In the genomic region with DNA sequence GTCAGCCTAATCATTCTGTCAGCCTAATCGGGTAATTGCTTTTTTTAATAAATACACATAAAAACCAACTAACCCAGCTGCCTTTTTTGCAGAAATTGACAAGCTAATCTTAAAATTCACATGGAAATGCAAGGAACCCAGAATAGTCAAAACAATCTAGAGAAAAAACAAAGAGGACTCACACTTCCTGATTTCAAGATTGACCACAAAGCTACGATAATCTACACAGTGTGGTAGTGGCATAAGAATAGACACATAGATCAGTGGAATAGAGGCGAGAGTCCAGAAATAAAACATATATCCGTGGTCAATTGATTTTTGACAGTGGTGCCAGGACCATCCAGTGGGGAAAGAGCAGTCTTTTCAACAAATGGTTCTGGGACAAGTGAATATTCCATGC, we compare ENCODE assay signal across 1 cellular context.
TF ChIP-seq lines count a peak whose summit lies in the region.

No MANE protein-coding gene starts in this region.

TF ChIP-seq in HepG2, 621 proteins besides CTCF, POLR2A, EP300 and RAD21:
- TF ChIP-seq ZNF772 (CRISPR knock-in tag; IDR thresholded peaks at IDR 0.05) (no peak), IKZF1 (IDR thresholded peaks at IDR 0.05) (no peak), ZNF274 (CRISPR knock-in tag; IDR thresholded peaks at IDR 0.05) (no peak), NCOA2 (CRISPR knock-in tag; IDR thresholded peaks at IDR 0.05) (no peak), NR1H2 (CRISPR knock-in tag; IDR thresholded peaks at IDR 0.05; ENCODE audit: borderline replicate concordance, low read depth) (no peak), DPF2 (CRISPR knock-in tag; IDR thresholded peaks at IDR 0.05; ENCODE audit: borderline replicate concordance, low read depth) (no peak), ISL2 (CRISPR knock-in tag; IDR thresholded peaks at IDR 0.05) (no peak), HNRNPLL (IDR thresholded peaks at IDR 0.05; ENCODE audit: low read depth, low read length, poor library complexity, severe bottlenecking) (no peak), ZBTB7B (CRISPR knock-in tag; IDR thresholded peaks at IDR 0.05) (no peak), RXRA (CRISPR knock-in tag; IDR thresholded peaks at IDR 0.05) (no peak)
- TF ChIP-seq, protein P1, sequence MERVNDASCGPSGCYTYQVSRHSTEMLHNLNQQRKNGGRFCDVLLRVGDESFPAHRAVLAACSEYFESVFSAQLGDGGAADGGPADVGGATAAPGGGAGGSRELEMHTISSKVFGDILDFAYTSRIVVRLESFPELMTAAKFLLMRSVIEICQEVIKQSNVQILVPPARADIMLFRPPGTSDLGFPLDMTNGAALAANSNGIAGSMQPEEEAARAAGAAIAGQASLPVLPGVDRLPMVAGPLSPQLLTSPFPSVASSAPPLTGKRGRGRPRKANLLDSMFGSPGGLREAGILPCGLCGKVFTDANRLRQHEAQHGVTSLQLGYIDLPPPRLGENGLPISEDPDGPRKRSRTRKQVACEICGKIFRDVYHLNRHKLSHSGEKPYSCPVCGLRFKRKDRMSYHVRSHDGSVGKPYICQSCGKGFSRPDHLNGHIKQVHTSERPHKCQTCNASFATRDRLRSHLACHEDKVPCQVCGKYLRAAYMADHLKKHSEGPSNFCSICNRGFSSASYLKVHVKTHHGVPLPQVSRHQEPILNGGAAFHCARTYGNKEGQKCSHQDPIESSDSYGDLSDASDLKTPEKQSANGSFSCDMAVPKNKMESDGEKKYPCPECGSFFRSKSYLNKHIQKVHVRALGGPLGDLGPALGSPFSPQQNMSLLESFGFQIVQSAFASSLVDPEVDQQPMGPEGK (CRISPR knock-in tag; IDR thresholded peaks at IDR 0.05): no peak
- TF ChIP-seq, protein P2, sequence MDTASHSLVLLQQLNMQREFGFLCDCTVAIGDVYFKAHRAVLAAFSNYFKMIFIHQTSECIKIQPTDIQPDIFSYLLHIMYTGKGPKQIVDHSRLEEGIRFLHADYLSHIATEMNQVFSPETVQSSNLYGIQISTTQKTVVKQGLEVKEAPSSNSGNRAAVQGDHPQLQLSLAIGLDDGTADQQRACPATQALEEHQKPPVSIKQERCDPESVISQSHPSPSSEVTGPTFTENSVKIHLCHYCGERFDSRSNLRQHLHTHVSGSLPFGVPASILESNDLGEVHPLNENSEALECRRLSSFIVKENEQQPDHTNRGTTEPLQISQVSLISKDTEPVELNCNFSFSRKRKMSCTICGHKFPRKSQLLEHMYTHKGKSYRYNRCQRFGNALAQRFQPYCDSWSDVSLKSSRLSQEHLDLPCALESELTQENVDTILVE (CRISPR knock-in tag; IDR thresholded peaks at IDR 0.05): no peak
- TF ChIP-seq, protein P3, sequence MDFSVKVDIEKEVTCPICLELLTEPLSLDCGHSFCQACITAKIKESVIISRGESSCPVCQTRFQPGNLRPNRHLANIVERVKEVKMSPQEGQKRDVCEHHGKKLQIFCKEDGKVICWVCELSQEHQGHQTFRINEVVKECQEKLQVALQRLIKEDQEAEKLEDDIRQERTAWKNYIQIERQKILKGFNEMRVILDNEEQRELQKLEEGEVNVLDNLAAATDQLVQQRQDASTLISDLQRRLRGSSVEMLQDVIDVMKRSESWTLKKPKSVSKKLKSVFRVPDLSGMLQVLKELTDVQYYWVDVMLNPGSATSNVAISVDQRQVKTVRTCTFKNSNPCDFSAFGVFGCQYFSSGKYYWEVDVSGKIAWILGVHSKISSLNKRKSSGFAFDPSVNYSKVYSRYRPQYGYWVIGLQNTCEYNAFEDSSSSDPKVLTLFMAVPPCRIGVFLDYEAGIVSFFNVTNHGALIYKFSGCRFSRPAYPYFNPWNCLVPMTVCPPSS (IDR thresholded peaks at IDR 0.05): no peak
- TF ChIP-seq, protein P4, sequence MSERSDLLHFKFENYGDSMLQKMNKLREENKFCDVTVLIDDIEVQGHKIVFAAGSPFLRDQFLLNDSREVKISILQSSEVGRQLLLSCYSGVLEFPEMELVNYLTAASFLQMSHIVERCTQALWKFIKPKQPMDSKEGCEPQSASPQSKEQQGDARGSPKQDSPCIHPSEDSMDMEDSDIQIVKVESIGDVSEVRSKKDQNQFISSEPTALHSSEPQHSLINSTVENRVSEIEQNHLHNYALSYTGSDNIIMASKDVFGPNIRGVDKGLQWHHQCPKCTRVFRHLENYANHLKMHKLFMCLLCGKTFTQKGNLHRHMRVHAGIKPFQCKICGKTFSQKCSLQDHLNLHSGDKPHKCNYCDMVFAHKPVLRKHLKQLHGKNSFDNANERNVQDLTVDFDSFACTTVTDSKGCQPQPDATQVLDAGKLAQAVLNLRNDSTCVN (CRISPR knock-in tag; IDR thresholded peaks at IDR 0.05; ENCODE audit: borderline replicate concordance): no peak
- TF ChIP-seq, protein P5, sequence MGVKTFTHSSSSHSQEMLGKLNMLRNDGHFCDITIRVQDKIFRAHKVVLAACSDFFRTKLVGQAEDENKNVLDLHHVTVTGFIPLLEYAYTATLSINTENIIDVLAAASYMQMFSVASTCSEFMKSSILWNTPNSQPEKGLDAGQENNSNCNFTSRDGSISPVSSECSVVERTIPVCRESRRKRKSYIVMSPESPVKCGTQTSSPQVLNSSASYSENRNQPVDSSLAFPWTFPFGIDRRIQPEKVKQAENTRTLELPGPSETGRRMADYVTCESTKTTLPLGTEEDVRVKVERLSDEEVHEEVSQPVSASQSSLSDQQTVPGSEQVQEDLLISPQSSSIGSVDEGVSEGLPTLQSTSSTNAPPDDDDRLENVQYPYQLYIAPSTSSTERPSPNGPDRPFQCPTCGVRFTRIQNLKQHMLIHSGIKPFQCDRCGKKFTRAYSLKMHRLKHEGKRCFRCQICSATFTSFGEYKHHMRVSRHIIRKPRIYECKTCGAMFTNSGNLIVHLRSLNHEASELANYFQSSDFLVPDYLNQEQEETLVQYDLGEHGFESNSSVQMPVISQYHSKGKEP (CRISPR knock-in tag; IDR thresholded peaks at IDR 0.05): no peak
- TF ChIP-seq, protein P6, sequence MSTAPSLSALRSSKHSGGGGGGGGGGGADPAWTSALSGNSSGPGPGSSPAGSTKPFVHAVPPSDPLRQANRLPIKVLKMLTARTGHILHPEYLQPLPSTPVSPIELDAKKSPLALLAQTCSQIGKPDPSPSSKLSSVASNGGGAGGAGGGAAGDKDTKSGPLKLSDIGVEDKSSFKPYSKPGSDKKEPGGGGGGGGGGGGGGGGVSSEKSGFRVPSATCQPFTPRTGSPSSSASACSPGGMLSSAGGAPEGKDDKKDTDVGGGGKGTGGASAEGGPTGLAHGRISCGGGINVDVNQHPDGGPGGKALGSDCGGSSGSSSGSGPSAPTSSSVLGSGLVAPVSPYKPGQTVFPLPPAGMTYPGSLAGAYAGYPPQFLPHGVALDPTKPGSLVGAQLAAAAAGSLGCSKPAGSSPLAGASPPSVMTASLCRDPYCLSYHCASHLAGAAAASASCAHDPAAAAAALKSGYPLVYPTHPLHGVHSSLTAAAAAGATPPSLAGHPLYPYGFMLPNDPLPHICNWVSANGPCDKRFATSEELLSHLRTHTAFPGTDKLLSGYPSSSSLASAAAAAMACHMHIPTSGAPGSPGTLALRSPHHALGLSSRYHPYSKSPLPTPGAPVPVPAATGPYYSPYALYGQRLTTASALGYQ (CRISPR knock-in tag; IDR thresholded peaks at IDR 0.05): no peak
- TF ChIP-seq, protein P7, sequence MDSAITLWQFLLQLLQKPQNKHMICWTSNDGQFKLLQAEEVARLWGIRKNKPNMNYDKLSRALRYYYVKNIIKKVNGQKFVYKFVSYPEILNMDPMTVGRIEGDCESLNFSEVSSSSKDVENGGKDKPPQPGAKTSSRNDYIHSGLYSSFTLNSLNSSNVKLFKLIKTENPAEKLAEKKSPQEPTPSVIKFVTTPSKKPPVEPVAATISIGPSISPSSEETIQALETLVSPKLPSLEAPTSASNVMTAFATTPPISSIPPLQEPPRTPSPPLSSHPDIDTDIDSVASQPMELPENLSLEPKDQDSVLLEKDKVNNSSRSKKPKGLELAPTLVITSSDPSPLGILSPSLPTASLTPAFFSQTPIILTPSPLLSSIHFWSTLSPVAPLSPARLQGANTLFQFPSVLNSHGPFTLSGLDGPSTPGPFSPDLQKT (CRISPR knock-in tag; IDR thresholded peaks at IDR 0.05; ENCODE audit: borderline replicate concordance): no peak
TF ChIP-seq in HepG2: peak in this region for 0.
